In the genomic region with DNA sequence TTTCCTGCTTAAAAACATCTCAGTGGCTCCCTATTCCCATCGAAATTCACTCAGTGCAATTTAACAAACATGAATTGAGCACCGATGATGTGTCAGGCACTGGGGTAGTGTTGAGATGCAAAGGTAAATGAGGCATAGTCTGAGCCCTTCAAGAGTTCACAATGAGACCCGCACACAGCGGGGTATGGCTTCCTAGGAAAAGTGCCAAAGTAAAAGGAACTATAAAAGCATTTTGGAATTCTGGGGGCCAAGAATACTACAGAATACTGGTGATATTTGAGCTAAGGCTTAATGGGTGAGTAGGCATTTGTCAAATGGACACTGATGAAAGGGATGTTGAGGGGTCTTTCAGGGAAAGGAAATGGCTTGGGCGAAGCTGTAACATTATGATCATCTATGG, we compare ENCODE assay signal across 22 cellular contexts.
DNase-seq lines count a peak whose midpoint lies in the region; ATAC-seq, FAIRE-seq and TF ChIP-seq lines count a peak whose summit lies in the region.
"Had no signal": no experiment of that assay in that cellular context is flagged by ENCODE, and none has a peak within 500 bp of the region (broad histone marks: within the 10 kb centered on the region; RNA-seq: fewer than 3 reads in every experiment).

No MANE protein-coding gene starts in this region.

- no peak overlapping the region for H2AFZ ChIP-seq in parathyroid adenoma
- H2AFZ ChIP-seq: GM23248 had no signal

- no peaks in the 10 kb centered on the region for H3K36me3 ChIP-seq in parathyroid adenoma (ENCODE audit: control insufficient read depth, insufficient read depth, low read length)
- H3K36me3 ChIP-seq: BLaER1 had no signal

- H3K36me3 Mint-ChIP-seq in activated naive CD4-positive, alpha-beta T cell treated with anti-CD3 and anti-CD28 coated beads, Interleukin-2, amount 50 U/mL, for 24 hours: no peaks in the 10 kb centered on the region
- peaks cover 4% of the 10 kb centered on the region for H3K36me3 Mint-ChIP-seq in activated naive CD4-positive, alpha-beta T cell treated with anti-CD3 and anti-CD28 coated beads, Interleukin-2, amount 10 ng/mL, durations not matched to agents 7 days and 5 days
- H3K36me3 Mint-ChIP-seq: CD4-positive, CD25-positive, alpha-beta regulatory T cell; CD8-positive, alpha-beta T cell had no signal

- H3K27ac ChIP-seq in parathyroid adenoma: peak overlapping the region; percentile 66
- H3K27ac ChIP-seq: 22Rv1, BLaER1, C4-2B, GM23248 had no signal

- no peaks in the 10 kb centered on the region for H3K4me1 Mint-ChIP-seq in activated naive CD4-positive, alpha-beta T cell treated with anti-CD3 and anti-CD28 coated beads, Interleukin-2, amount 50 U/mL, for 24 hours
- H3K4me1 Mint-ChIP-seq in activated naive CD4-positive, alpha-beta T cell treated with anti-CD3 and anti-CD28 coated beads, Interleukin-2, amount 10 ng/mL, durations not matched to agents 7 days and 5 days: no peaks in the 10 kb centered on the region
- H3K4me1 Mint-ChIP-seq: CD4-positive, CD25-positive, alpha-beta regulatory T cell had no signal

- peak overlapping the region; percentile 18 for H3K27ac Mint-ChIP-seq in activated naive CD4-positive, alpha-beta T cell treated with anti-CD3 and anti-CD28 coated beads, Interleukin-2, amount 50 U/mL, for 24 hours
- H3K27ac Mint-ChIP-seq in activated naive CD4-positive, alpha-beta T cell treated with anti-CD3 and anti-CD28 coated beads, Interleukin-2, amount 10 ng/mL, durations not matched to agents 7 days and 5 days: no peak overlapping the region
- H3K27ac Mint-ChIP-seq: B cell; CD8-positive, alpha-beta T cell had no signal

- CTCF ChIA-PET in activated naive CD4-positive, alpha-beta T cell treated with anti-CD3 and anti-CD28 coated beads, Interleukin-2, amount 10 ng/mL, durations not matched to agents 7 days and 5 days (lab: Charles Lee): no interaction called here

- H3K9ac ChIP-seq in parathyroid adenoma: no peak overlapping the region
- H3K9ac ChIP-seq: BLaER1, GM23248 had no signal

- H3K9me3 Mint-ChIP-seq in activated naive CD4-positive, alpha-beta T cell treated with anti-CD3 and anti-CD28 coated beads, Interleukin-2, amount 50 U/mL, for 24 hours: no peaks in the 10 kb centered on the region
- no peaks in the 10 kb centered on the region for H3K9me3 Mint-ChIP-seq in activated naive CD4-positive, alpha-beta T cell treated with anti-CD3 and anti-CD28 coated beads, Interleukin-2, amount 10 ng/mL, durations not matched to agents 7 days and 5 days
- H3K9me3 Mint-ChIP-seq: CD8-positive, alpha-beta T cell had no signal

- H3K4me2 ChIP-seq in parathyroid adenoma (ENCODE audit: low read length): peak overlapping the region; percentile 20
- H3K4me2 ChIP-seq: BLaER1 had no signal

- DNase-seq in activated naive CD4-positive, alpha-beta T cell treated with anti-CD3 and anti-CD28 coated beads, Interleukin-2, amount 10 ng/mL, durations not matched to agents 7 days and 5 days: no peak
- DNase-seq in urothelium cell line (ENCODE audit: low spot score): no peak
- no peak for DNase-seq in dermis blood vessel endothelial cell
- DNase-seq: Caco-2; CD4-positive, CD25-positive, alpha-beta regulatory T cell; CD8-positive, alpha-beta T cell; DMS153; GF-D8; GM23248; H7; HCEC 1CT had no signal

- FAIRE-seq in urothelium cell line (lab: Jason Lieb, UNC): peak; percentile 5
- FAIRE-seq: A204.1, GM12891, GM18507, H1 had no signal

- H3K4me3 ChIP-seq in parathyroid adenoma (ENCODE audit: low read depth, low read length): no peak overlapping the region
- H3K4me3 ChIP-seq: BLaER1, GM23248 had no signal

- peaks cover 39% of the 10 kb centered on the region for H3K4me1 ChIP-seq in parathyroid adenoma
- H3K4me1 ChIP-seq: BLaER1, Caco-2 had no signal

- H3K27me3 ChIP-seq in parathyroid adenoma (ENCODE audit: control insufficient read depth, insufficient read depth, low read length): no peaks in the 10 kb centered on the region
- H3K27me3 ChIP-seq: BLaER1 had no signal

- ATAC-seq in GM19463 (IDR thresholded peaks at IDR 0.05; ENCODE audit: unreplicated experiment): no peak
- ATAC-seq: CD8-positive, alpha-beta T cell had no signal

- TF ChIP-seq CTCF in parathyroid adenoma (IDR thresholded peaks at IDR 0.05): no peak

- H3K4me3 Mint-ChIP-seq in activated naive CD4-positive, alpha-beta T cell treated with anti-CD3 and anti-CD28 coated beads, Interleukin-2, amount 50 U/mL, for 24 hours: no peak overlapping the region
- H3K4me3 Mint-ChIP-seq in activated naive CD4-positive, alpha-beta T cell treated with anti-CD3 and anti-CD28 coated beads, Interleukin-2, amount 10 ng/mL, durations not matched to agents 7 days and 5 days: no peak overlapping the region
- H3K4me3 Mint-ChIP-seq: B cell; CD8-positive, alpha-beta T cell had no signal

- no peaks in the 10 kb centered on the region for H3K9me3 ChIP-seq in parathyroid adenoma (ENCODE audit: control insufficient read depth, low read length)
- H3K9me3 ChIP-seq: BLaER1, Caco-2 had no signal

- H3K27me3 Mint-ChIP-seq in activated naive CD4-positive, alpha-beta T cell treated with anti-CD3 and anti-CD28 coated beads, Interleukin-2, amount 50 U/mL, for 24 hours: no peaks in the 10 kb centered on the region
- H3K27me3 Mint-ChIP-seq in activated naive CD4-positive, alpha-beta T cell treated with anti-CD3 and anti-CD28 coated beads, Interleukin-2, amount 10 ng/mL, durations not matched to agents 7 days and 5 days: peaks cover 82% of the 10 kb centered on the region
- H3K27me3 Mint-ChIP-seq: B cell had no signal

- no peaks in the 10 kb centered on the region for H3K79me2 ChIP-seq in parathyroid adenoma
